1 cellular context compared by ENCODE assay signal in the genomic region with DNA sequence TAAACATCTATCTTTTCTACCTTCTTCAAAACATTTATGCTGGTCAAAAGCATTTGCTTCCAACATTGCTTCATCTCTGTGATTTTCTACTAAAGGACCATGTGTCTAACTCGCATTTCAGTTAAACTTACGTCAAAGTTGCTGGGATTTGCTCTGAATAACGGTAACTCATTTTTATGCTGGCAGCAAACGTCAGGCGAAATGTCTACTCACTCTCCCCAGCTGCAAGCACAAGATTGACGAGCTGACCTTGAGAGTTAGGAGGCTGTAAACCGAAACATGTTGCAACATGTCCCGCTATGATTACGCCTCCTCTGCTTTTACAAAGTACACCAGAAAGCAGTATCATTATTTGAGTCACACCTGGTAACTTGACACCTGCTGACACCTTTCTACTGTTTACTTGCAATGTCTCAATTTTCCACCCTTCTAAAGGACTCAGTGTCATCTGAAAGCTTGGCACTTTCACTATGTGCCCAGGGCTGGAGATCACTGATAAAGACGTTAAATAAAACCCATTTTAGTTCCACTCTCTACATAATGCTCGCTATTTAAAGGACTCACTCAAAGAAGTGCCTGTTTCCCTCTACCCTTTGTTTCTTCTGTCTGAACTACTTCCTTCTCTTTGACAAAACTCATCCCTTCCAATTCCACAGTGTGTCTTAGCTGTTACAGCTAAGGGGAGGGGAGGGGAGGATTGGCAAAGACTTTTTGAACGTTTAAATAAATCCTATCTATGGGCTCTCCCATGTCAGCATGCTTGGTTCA.
TF ChIP-seq lines count a peak whose summit lies in the region.

No MANE protein-coding gene starts in this region.

TF ChIP-seq in HepG2, 621 proteins besides CTCF, POLR2A, EP300 and RAD21 (continued from another document and continues in another):
- TF ChIP-seq, protein P1, sequence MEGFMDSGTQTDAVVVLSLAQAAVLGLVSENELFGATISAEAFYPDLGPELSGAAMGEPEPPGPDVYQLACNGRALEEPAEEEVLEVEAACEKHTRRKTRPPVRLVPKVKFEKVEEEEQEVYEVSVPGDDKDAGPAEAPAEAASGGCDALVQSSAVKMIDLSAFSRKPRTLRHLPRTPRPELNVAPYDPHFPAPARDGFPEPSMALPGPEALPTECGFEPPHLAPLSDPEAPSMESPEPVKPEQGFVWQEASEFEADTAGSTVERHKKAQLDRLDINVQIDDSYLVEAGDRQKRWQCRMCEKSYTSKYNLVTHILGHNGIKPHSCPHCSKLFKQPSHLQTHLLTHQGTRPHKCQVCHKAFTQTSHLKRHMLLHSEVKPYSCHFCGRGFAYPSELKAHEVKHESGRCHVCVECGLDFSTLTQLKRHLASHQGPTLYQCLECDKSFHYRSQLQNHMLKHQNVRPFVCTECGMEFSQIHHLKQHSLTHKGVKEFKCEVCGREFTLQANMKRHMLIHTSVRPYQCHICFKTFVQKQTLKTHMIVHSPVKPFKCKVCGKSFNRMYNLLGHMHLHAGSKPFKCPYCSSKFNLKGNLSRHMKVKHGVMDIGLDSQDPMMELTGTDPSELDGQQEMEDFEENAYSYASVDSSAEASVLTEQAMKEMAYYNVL (CRISPR knock-in tag; IDR thresholded peaks at IDR 0.05; ENCODE audit: borderline replicate concordance), result peak; percentile 33; the same call in 1 of the 2 replicates
- TF ChIP-seq GLI4 (CRISPR knock-in tag; IDR thresholded peaks at IDR 0.05; ENCODE audit: borderline replicate concordance), result no peak
- TF ChIP-seq ZNF225 (CRISPR knock-in tag; IDR thresholded peaks at IDR 0.05), result no peak
- no peak for TF ChIP-seq ZNF761 (CRISPR knock-in tag; conservative IDR thresholded peaks at IDR 0.05)
- no peak for TF ChIP-seq ZNF572 (CRISPR knock-in tag; IDR thresholded peaks at IDR 0.05)
- no peak for TF ChIP-seq ZNF235 (CRISPR knock-in tag; IDR thresholded peaks at IDR 0.05; ENCODE audit: borderline replicate concordance)
- no peak for TF ChIP-seq ZNF550 (CRISPR knock-in tag; IDR thresholded peaks at IDR 0.05; ENCODE audit: borderline replicate concordance)
- TF ChIP-seq, protein P2, sequence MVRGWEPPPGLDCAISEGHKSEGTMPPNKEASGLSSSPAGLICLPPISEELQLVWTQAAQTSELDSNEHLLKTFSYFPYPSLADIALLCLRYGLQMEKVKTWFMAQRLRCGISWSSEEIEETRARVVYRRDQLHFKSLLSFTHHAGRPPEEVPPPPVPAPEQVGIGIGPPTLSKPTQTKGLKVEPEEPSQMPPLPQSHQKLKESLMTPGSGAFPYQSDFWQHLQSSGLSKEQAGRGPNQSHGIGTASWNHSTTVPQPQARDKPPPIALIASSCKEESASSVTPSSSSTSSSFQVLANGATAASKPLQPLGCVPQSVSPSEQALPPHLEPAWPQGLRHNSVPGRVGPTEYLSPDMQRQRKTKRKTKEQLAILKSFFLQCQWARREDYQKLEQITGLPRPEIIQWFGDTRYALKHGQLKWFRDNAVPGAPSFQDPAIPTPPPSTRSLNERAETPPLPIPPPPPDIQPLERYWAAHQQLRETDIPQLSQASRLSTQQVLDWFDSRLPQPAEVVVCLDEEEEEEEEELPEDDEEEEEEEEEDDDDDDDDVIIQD (CRISPR knock-in tag; IDR thresholded peaks at IDR 0.05; ENCODE audit: low read depth), result peak; percentile 85
- TF ChIP-seq IKZF4 (CRISPR knock-in tag; IDR thresholded peaks at IDR 0.05; ENCODE audit: borderline replicate concordance, low read depth, not compliant biosample characterization), result no peak
- TF ChIP-seq SRY (CRISPR knock-in tag; IDR thresholded peaks at IDR 0.05), result no peak
- TF ChIP-seq SP5 (CRISPR knock-in tag; IDR thresholded peaks at IDR 0.05; ENCODE audit: borderline replicate concordance, low read depth), result no peak
- TF ChIP-seq, protein P3, sequence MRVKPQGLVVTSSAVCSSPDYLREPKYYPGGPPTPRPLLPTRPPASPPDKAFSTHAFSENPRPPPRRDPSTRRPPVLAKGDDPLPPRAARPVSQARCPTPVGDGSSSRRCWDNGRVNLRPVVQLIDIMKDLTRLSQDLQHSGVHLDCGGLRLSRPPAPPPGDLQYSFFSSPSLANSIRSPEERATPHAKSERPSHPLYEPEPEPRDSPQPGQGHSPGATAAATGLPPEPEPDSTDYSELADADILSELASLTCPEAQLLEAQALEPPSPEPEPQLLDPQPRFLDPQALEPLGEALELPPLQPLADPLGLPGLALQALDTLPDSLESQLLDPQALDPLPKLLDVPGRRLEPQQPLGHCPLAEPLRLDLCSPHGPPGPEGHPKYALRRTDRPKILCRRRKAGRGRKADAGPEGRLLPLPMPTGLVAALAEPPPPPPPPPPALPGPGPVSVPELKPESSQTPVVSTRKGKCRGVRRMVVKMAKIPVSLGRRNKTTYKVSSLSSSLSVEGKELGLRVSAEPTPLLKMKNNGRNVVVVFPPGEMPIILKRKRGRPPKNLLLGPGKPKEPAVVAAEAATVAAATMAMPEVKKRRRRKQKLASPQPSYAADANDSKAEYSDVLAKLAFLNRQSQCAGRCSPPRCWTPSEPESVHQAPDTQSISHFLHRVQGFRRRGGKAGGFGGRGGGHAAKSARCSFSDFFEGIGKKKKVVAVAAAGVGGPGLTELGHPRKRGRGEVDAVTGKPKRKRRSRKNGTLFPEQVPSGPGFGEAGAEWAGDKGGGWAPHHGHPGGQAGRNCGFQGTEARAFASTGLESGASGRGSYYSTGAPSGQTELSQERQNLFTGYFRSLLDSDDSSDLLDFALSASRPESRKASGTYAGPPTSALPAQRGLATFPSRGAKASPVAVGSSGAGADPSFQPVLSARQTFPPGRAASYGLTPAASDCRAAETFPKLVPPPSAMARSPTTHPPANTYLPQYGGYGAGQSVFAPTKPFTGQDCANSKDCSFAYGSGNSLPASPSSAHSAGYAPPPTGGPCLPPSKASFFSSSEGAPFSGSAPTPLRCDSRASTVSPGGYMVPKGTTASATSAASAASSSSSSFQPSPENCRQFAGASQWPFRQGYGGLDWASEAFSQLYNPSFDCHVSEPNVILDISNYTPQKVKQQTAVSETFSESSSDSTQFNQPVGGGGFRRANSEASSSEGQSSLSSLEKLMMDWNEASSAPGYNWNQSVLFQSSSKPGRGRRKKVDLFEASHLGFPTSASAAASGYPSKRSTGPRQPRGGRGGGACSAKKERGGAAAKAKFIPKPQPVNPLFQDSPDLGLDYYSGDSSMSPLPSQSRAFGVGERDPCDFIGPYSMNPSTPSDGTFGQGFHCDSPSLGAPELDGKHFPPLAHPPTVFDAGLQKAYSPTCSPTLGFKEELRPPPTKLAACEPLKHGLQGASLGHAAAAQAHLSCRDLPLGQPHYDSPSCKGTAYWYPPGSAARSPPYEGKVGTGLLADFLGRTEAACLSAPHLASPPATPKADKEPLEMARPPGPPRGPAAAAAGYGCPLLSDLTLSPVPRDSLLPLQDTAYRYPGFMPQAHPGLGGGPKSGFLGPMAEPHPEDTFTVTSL (CRISPR knock-in tag; IDR thresholded peaks at IDR 0.05; ENCODE audit: borderline replicate concordance), result peak; percentile 86; the same call in 1 of the 2 replicates
- TF ChIP-seq SP140L (CRISPR knock-in tag; IDR thresholded peaks at IDR 0.05; ENCODE audit: borderline replicate concordance), result peak; percentile 74
- no peak for TF ChIP-seq MAFK (conservative IDR thresholded peaks at IDR 0.05 in 1 of 2, IDR thresholded peaks at IDR 0.05 in 1 of 2; ENCODE audit: low read length in 2 of 2)
- TF ChIP-seq, protein P4, sequence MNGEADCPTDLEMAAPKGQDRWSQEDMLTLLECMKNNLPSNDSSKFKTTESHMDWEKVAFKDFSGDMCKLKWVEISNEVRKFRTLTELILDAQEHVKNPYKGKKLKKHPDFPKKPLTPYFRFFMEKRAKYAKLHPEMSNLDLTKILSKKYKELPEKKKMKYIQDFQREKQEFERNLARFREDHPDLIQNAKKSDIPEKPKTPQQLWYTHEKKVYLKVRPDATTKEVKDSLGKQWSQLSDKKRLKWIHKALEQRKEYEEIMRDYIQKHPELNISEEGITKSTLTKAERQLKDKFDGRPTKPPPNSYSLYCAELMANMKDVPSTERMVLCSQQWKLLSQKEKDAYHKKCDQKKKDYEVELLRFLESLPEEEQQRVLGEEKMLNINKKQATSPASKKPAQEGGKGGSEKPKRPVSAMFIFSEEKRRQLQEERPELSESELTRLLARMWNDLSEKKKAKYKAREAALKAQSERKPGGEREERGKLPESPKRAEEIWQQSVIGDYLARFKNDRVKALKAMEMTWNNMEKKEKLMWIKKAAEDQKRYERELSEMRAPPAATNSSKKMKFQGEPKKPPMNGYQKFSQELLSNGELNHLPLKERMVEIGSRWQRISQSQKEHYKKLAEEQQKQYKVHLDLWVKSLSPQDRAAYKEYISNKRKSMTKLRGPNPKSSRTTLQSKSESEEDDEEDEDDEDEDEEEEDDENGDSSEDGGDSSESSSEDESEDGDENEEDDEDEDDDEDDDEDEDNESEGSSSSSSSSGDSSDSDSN (CRISPR knock-in tag; IDR thresholded peaks at IDR 0.05), result no peak
- TF ChIP-seq RXRB (CRISPR knock-in tag; IDR thresholded peaks at IDR 0.05; ENCODE audit: borderline replicate concordance), result peak; percentile 61; the same call in 1 of the 2 replicates
- TF ChIP-seq ZNF33B (CRISPR knock-in tag; IDR thresholded peaks at IDR 0.05), result no peak
- TF ChIP-seq ZNF772 (CRISPR knock-in tag; IDR thresholded peaks at IDR 0.05), result peak; percentile 71; the same call in 1 of the 2 replicates
- no peak for TF ChIP-seq ZNF839 (CRISPR knock-in tag; IDR thresholded peaks at IDR 0.05; ENCODE audit: borderline replicate concordance)
- TF ChIP-seq MATR3 (CRISPR knock-in tag; IDR thresholded peaks at IDR 0.05), result no peak
- TF ChIP-seq, protein P5, sequence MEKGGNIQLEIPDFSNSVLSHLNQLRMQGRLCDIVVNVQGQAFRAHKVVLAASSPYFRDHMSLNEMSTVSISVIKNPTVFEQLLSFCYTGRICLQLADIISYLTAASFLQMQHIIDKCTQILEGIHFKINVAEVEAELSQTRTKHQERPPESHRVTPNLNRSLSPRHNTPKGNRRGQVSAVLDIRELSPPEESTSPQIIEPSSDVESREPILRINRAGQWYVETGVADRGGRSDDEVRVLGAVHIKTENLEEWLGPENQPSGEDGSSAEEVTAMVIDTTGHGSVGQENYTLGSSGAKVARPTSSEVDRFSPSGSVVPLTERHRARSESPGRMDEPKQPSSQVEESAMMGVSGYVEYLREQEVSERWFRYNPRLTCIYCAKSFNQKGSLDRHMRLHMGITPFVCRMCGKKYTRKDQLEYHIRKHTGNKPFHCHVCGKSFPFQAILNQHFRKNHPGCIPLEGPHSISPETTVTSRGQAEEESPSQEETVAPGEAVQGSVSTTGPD (CRISPR knock-in tag; IDR thresholded peaks at IDR 0.05), result no peak
- TF ChIP-seq ZC3H13 (CRISPR knock-in tag; IDR thresholded peaks at IDR 0.05), result no peak
- no peak for TF ChIP-seq ZNF850 (CRISPR knock-in tag; conservative IDR thresholded peaks at IDR 0.05)
- TF ChIP-seq ZNF773 (CRISPR knock-in tag; IDR thresholded peaks at IDR 0.05; ENCODE audit: borderline replicate concordance), result no peak
- TF ChIP-seq AFF4 (CRISPR knock-in tag; IDR thresholded peaks at IDR 0.05), result no peak; the same call in 1 of the 2 replicates
- no peak for TF ChIP-seq ZNF512 (CRISPR knock-in tag; IDR thresholded peaks at IDR 0.05)
- peak; percentile 98 for TF ChIP-seq ZEB1 (IDR thresholded peaks at IDR 0.05; ENCODE audit: insufficient replicate concordance, low read depth)
- TF ChIP-seq ZBTB4 (CRISPR knock-in tag; IDR thresholded peaks at IDR 0.05; ENCODE audit: borderline replicate concordance), result no peak
- TF ChIP-seq ZMAT3 (CRISPR knock-in tag; conservative IDR thresholded peaks at IDR 0.05), result no peak
